In the genomic region with DNA sequence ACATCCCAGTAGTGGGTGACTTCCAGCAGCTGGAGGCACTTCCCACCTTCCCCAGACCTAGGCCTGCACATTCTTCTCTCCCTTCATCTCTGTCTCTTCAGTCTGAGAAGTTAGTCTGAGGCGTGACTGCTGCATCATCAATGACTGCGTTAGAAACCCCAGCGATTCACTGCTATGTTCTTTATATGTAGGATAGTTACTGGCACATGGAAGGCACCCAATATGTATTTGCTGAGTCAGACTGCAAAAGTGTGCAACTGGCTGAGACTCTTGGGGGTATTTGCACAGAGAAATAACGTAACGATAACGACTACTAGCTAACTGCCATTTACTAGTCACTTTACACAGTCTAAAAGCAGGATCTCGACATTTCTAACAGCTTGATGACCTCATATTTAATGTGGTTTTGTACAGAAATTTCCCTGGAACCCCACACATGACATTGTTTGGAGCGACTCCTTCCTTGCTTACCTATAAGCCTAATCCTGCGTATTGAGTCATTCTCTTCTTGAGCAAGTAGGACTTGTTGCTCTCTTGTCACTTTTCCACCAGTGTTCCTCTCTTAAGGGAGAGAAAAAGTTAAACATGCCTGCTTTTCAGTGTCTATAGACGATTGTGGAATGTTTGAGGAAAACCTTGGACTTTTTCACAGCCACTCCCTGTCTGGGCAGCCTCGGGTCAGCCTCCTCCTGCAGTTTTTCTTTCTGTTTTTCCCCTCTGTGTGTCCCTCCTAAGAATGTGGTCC, we compare ENCODE assay signal across 9 cellular contexts. TPM values are rescaled to one million over a fixed set of nuclear protein-coding genes. Genes with fewer than 3 reads are reported as not detected.
DNase-seq lines count a peak whose midpoint lies in the region; ATAC-seq and TF ChIP-seq lines count a peak whose summit lies in the region.
"Had no signal": no experiment of that assay in that cellular context is flagged by ENCODE, and none has a peak within 500 bp of the region (broad histone marks: within the 10 kb centered on the region; RNA-seq: fewer than 3 reads in every experiment).

No MANE protein-coding gene starts in this region.

- H3K27me3 ChIP-seq in GM23338 (ENCODE audit: insufficient read depth) (peaks cover 19% of the 10 kb centered on the region), heart left ventricle (no peaks in the 10 kb centered on the region)

- H3K4me1 Mint-ChIP-seq in activated CD4-positive, alpha-beta T cell treated with anti-CD3 and anti-CD28 coated beads, Interleukin-2, amount 10 ng/mL, durations not matched to agents 7 days and 5 days = peaks cover 21% of the 10 kb centered on the region
- H3K4me1 Mint-ChIP-seq in activated naive CD8-positive, alpha-beta T cell (ENCODE audit: low read depth) = peaks cover 17% of the 10 kb centered on the region
- H3K4me1 Mint-ChIP-seq in immature natural killer cell (peaks cover 21 to 25% of the 10 kb centered on the region in 2 donors), GM23338 (no peaks in the 10 kb centered on the region; the same call in 2 of the 3 replicates)
- H3K4me1 Mint-ChIP-seq in stimulated activated effector memory CD8-positive, alpha-beta T cell treated with anti-CD3 and anti-CD28 coated beads, Interleukin-12 subunit alpha, Interleukin-12 subunit beta, amount 100 ng/mL, for 72 hours = peaks cover 29% of the 10 kb centered on the region

- no peak for DNase-seq in activated CD4-positive, alpha-beta T cell treated with anti-CD3 and anti-CD28 coated beads, Interleukin-2, amount 10 ng/mL, durations not matched to agents 7 days and 5 days
- no peak for DNase-seq in activated CD4-positive, alpha-beta T cell treated with anti-CD3 and anti-CD28 coated beads for 4 hours
- DNase-seq in immature natural killer cell (no peak), GM23338 (ENCODE audit: low spot score) (no peak), heart left ventricle (no peak), NK-92 (lab: John Stamatoyannopoulos, UW; ENCODE audit: unreplicated experiment) (no peak)
- DNase-seq in stimulated activated effector memory CD8-positive, alpha-beta T cell treated with anti-CD3 and anti-CD28 coated beads, Interleukin-12 subunit alpha, Interleukin-12 subunit beta, amount 100 ng/mL, for 72 hours (ENCODE audit: low spot score in 2 of 2) = no peak

- H3K9me2 ChIP-seq in GM23338 (ENCODE audit: insufficient read depth) = no peaks in the 10 kb centered on the region

- CTCF ChIA-PET in activated CD4-positive, alpha-beta T cell treated with anti-CD3 and anti-CD28 coated beads, Interleukin-2, amount 10 ng/mL, durations not matched to agents 7 days and 5 days (lab: Charles Lee) = interaction anchor here (0.5 to 0.6 kb wide), 2 partner anchors 26 to 254 kb away, joined by 3 to 4 read pairs; no protein-coding TSS in a partner anchor

- no peak for TF ChIP-seq POLR2A in heart left ventricle (IDR thresholded peaks at IDR 0.05)

- H3K27ac ChIP-seq in GM23338 (ENCODE audit: low read depth) (no peak overlapping the region), heart left ventricle (peak overlapping the region in 6 of 12 donors; percentile 3 to 69 (median 50))
- H3K27ac ChIP-seq: SK-N-MC had no signal

- no peaks in the 10 kb centered on the region for H3K9me3 Mint-ChIP-seq in activated CD4-positive, alpha-beta T cell treated with anti-CD3 and anti-CD28 coated beads, Interleukin-2, amount 10 ng/mL, durations not matched to agents 7 days and 5 days
- no peaks in the 10 kb centered on the region for H3K9me3 Mint-ChIP-seq in activated naive CD8-positive, alpha-beta T cell (ENCODE audit: low read depth)
- H3K9me3 Mint-ChIP-seq in immature natural killer cell (no peaks in the 10 kb centered on the region), GM23338 (no peaks in the 10 kb centered on the region)
- H3K9me3 Mint-ChIP-seq in stimulated activated effector memory CD8-positive, alpha-beta T cell treated with anti-CD3 and anti-CD28 coated beads, Interleukin-12 subunit alpha, Interleukin-12 subunit beta, amount 100 ng/mL, for 72 hours = peaks cover 3% of the 10 kb centered on the region

- no peaks in the 10 kb centered on the region for H3F3A ChIP-seq in GM23338 (replicated peaks; ENCODE audit: low read depth)

- peak overlapping the region; percentile 68 for H3K27ac Mint-ChIP-seq in activated CD4-positive, alpha-beta T cell treated with anti-CD3 and anti-CD28 coated beads, Interleukin-2, amount 10 ng/mL, durations not matched to agents 7 days and 5 days
- peak overlapping the region; percentile 84 for H3K27ac Mint-ChIP-seq in activated naive CD8-positive, alpha-beta T cell
- H3K27ac Mint-ChIP-seq in immature natural killer cell (peak overlapping the region; percentile 70 to 93 (median 85)), GM23338 (no peak overlapping the region)
- H3K27ac Mint-ChIP-seq in stimulated activated effector memory CD8-positive, alpha-beta T cell treated with anti-CD3 and anti-CD28 coated beads, Interleukin-12 subunit alpha, Interleukin-12 subunit beta, amount 100 ng/mL, for 72 hours = peak overlapping the region; percentile 98

- ATAC-seq in stimulated activated effector memory CD8-positive, alpha-beta T cell treated with anti-CD3 and anti-CD28 coated beads, Interleukin-12 subunit alpha, Interleukin-12 subunit beta, amount 100 ng/mL, for 72 hours = peak; percentile 12
- ATAC-seq in GM23338 (no peak), heart left ventricle (no peak)

- POLR2A ChIA-PET in activated CD4-positive, alpha-beta T cell treated with anti-CD3 and anti-CD28 coated beads, Interleukin-2, amount 10 ng/mL, durations not matched to agents 7 days and 5 days (lab: Charles Lee) = no interaction called here

- H3K9me3 ChIP-seq in heart left ventricle = no peaks in the 10 kb centered on the region

- intact Hi-C loops in heart left ventricle (cut with DNase I) = loop anchor here in 1 of 10 donors (5.0 kb wide), 1 partner anchor 35 kb away; no protein-coding TSS in a partner anchor

- no peaks in the 10 kb centered on the region for H3K36me3 ChIP-seq in GM23338 (ENCODE audit: insufficient read depth)
- H3K36me3 ChIP-seq in heart left ventricle = no peaks in the 10 kb centered on the region

- no peaks in the 10 kb centered on the region for H3K27me3 Mint-ChIP-seq in activated CD4-positive, alpha-beta T cell treated with anti-CD3 and anti-CD28 coated beads, Interleukin-2, amount 10 ng/mL, durations not matched to agents 7 days and 5 days
- H3K27me3 Mint-ChIP-seq in activated naive CD8-positive, alpha-beta T cell = no peaks in the 10 kb centered on the region
- peaks cover 2 to 7% (median 4%) of the 10 kb centered on the region in 3 donors for H3K27me3 Mint-ChIP-seq in immature natural killer cell (ENCODE audit: low read depth in 3 of 3)
- H3K27me3 Mint-ChIP-seq in GM23338 (ENCODE audit: insufficient read depth, low read depth, poor library complexity) = peaks cover 20% of the 10 kb centered on the region

- H3K36me3 Mint-ChIP-seq in activated CD4-positive, alpha-beta T cell treated with anti-CD3 and anti-CD28 coated beads, Interleukin-2, amount 10 ng/mL, durations not matched to agents 7 days and 5 days (ENCODE audit: low read depth) = no peaks in the 10 kb centered on the region
- H3K36me3 Mint-ChIP-seq in activated naive CD8-positive, alpha-beta T cell = peaks cover 2% of the 10 kb centered on the region
- H3K36me3 Mint-ChIP-seq in immature natural killer cell (no peaks in the 10 kb centered on the region), GM23338 (ENCODE audit: low read depth) (no peaks in the 10 kb centered on the region)
- H3K36me3 Mint-ChIP-seq in stimulated activated effector memory CD8-positive, alpha-beta T cell treated with anti-CD3 and anti-CD28 coated beads, Interleukin-12 subunit alpha, Interleukin-12 subunit beta, amount 100 ng/mL, for 72 hours = peaks cover 15% of the 10 kb centered on the region

- no peak overlapping the region for H2AFZ ChIP-seq in GM23338

- WGBS in heart left ventricle, 4 donors = 77 to 84% (median 81%) methylated on average over 11 of the region's 11 CpGs

- no peak for TF ChIP-seq CTCF in GM23338 (conservative IDR thresholded peaks at IDR 0.05; ENCODE audit: low read depth in 2 of 2)
- TF ChIP-seq CTCF in heart left ventricle (IDR thresholded peaks at IDR 0.05) = no peak

- H3K4me3 ChIP-seq in GM23338 (no peak overlapping the region), heart left ventricle (peak overlapping the region in 2 of 12 donors; percentile 9 to 37)
- H3K4me3 ChIP-seq: SK-N-MC had no signal

- no peak overlapping the region for H3K4me3 Mint-ChIP-seq in activated CD4-positive, alpha-beta T cell treated with anti-CD3 and anti-CD28 coated beads, Interleukin-2, amount 10 ng/mL, durations not matched to agents 7 days and 5 days
- no peak overlapping the region for H3K4me3 Mint-ChIP-seq in activated naive CD8-positive, alpha-beta T cell
- H3K4me3 Mint-ChIP-seq in immature natural killer cell (peak overlapping the region; percentile 32 to 67 (median 57)), GM23338 (no peak overlapping the region)
- H3K4me3 Mint-ChIP-seq in stimulated activated effector memory CD8-positive, alpha-beta T cell treated with anti-CD3 and anti-CD28 coated beads, Interleukin-12 subunit alpha, Interleukin-12 subunit beta, amount 100 ng/mL, for 72 hours = peak overlapping the region; percentile 63

- 0 out of 2 replicates have a peak, but pooled peaks cover under 1% of the 10 kb centered on the region for H4K20me1 ChIP-seq in GM23338 (replicated peaks; ENCODE audit: insufficient read depth)

- H3K4me1 ChIP-seq in GM23338 (ENCODE audit: insufficient read depth) (no peaks in the 10 kb centered on the region), heart left ventricle (peaks cover 0 to 8% (median 0%) of the 10 kb centered on the region in 12 donors)

- no peak overlapping the region for H3K4me2 ChIP-seq in GM23338

- H3K79me2 ChIP-seq in GM23338 (replicated peaks; ENCODE audit: insufficient read depth) = no peaks in the 10 kb centered on the region

TF ChIP-seq in GM23338, 12 proteins besides CTCF, POLR2A, EP300 and RAD21 (continues in another document):
- TF ChIP-seq EZH2 (IDR thresholded peaks at IDR 0.05; ENCODE audit: low read depth, unreplicated experiment) = no peak
- TF ChIP-seq POLR2AphosphoS5 (IDR thresholded peaks at IDR 0.05; ENCODE audit: low read depth) = no peak
- no peak for TF ChIP-seq CREB1 (CRISPR knock-in tag; IDR thresholded peaks at IDR 0.05; ENCODE audit: low read depth)

RNA-seq across cellular contexts. Expression of a gene that starts 45.5 kb away (rescaled TPM):
- total RNA-seq in activated CD4-positive, alpha-beta T cell treated with anti-CD3 and anti-CD28 coated beads, Interleukin-2, amount 10 ng/mL, durations not matched to agents 7 days and 5 days = 1 to 10 TPM; 2.5 to 2.6 TPM
- polyA plus RNA-seq in immature natural killer cell (1 to 10 TPM in 2 of 3 donors, under 1 TPM in 1; 0.90 to 2.0 (median 1.9) TPM), GM23338 (2016; fragmentation: Nextera tagmentation; extraction: Ambion mirVana) (2.6 TPM in 2 replicates), heart left ventricle (1 to 10 TPM; 2.2 to 2.7 TPM)
- 5.8 and 7.3 TPM in 2 replicates for total RNA-seq in GM23338 (2014; rRNA removed; shearing (Covaris generic))
- 1 to 10 TPM; 1.9 to 6.9 (median 4.1) TPM for total RNA-seq in heart left ventricle

RNA-seq across cellular contexts. Expression of a gene that starts 45.9 kb away (rescaled TPM):
- total RNA-seq in activated CD4-positive, alpha-beta T cell treated with anti-CD3 and anti-CD28 coated beads, Interleukin-2, amount 10 ng/mL, durations not matched to agents 7 days and 5 days = not detected
- polyA plus RNA-seq in immature natural killer cell = 1 to 10 TPM in 1 of 3 donors, under 1 TPM in 1, not detected in 1; 0.12 to 1.4 TPM
- total RNA-seq in GM23338 (2014; rRNA removed; shearing (Covaris generic)) = not detected in 2 replicates
- 0.30 and 0.44 TPM in 2 replicates for polyA plus RNA-seq in GM23338 (2016; fragmentation: Nextera tagmentation; extraction: Ambion mirVana)
- total RNA-seq in heart left ventricle = under 1 TPM in 3 of 9 donors, not detected in 6; 0.12 to 0.20 (median 0.18) TPM
- polyA plus RNA-seq in heart left ventricle = under 1 TPM in 1 of 2 donors, not detected in 1; 0.19 TPM

Comparison
In these comparisons a context has a peak if more than half of its experiments do, and no peak if none do; other contexts are left out.
1. H3K4me3 Mint-ChIP-seq: peak in immature natural killer cell (5 of 5) and stimulated activated effector memory CD8-positive, alpha-beta T cell treated with anti-CD3 and anti-CD28 coated beads, Interleukin-12 subunit alpha, Interleukin-12 subunit beta, amount 100 ng/mL, for 72 hours (single experiment); none in activated CD4-positive, alpha-beta T cell treated with anti-CD3 and anti-CD28 coated beads, Interleukin-2, amount 10 ng/mL, durations not matched to agents 7 days and 5 days (single experiment), activated naive CD8-positive, alpha-beta T cell (single experiment) and GM23338 (single experiment).